8 cellular contexts compared by ENCODE assay signal in the genomic region with DNA sequence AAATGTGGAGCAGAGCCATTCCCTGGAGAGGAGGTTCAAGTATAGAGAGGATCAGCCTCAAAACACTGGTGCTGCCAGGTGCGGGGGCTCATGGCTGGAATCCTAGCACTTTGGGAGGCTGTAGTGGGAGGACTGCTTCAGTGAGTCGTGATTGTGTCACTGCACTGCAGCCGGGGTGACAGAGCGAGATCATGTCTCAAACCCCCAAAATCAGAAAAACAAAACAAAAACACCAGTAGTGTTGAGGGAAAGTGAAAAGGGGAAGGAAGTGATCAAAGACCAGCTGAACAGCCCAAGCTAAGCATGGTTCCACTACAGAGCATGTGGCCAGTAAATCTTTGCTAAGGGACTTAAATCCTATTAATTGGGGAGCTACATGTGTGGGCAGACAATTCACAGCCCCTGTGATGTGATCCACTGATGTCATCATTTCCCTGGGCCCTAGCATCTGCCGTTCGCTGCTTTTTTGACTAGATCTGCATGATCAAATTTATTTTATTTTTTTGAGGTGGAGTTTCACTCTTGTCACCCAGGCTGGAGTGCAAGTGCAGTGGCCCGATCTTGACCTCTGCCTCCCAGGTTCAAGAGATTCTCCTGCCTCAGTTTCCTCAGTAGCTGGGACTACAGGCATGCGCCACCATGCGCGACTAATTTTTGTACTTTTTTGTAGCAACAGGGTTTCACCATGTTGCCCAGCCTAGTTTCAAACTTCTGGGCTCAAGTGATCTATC. TPM values are rescaled to one million over a fixed set of nuclear protein-coding genes. Genes with fewer than 3 reads are reported as not detected.
DNase-seq lines count a peak whose midpoint lies in the region; ATAC-seq and TF ChIP-seq lines count a peak whose summit lies in the region.

No MANE protein-coding gene starts in this region.

- no peak overlapping the region for H3K4me3 Mint-ChIP-seq in endothelial cell (ENCODE audit: unreplicated experiment)
- H3K4me3 Mint-ChIP-seq in Calu3 (ENCODE audit: low read depth, unreplicated experiment): no peak overlapping the region

- intact Hi-C loops in Calu3 (cut with micrococcal nuclease; ENCODE audit: unreplicated experiment): loop anchor here (10.0 kb wide), 1 partner anchor 167 kb away; the partner anchor contains the start of gene CAMLG

- H3K27me3 Mint-ChIP-seq in endothelial cell (ENCODE audit: unreplicated experiment) (peaks cover 2% of the 10 kb centered on the region), Calu3 (ENCODE audit: unreplicated experiment) (no peaks in the 10 kb centered on the region)

- BruUV-seq in Calu3 (replicated peaks; lab: Mats Ljungman, UMichigan): no TSS peak

- peak overlapping the region; percentile 15; the same call in 1 of the 2 replicates for H3K4me3 ChIP-seq in GM06990 (replicated peaks; ENCODE audit: low read depth, low read length)

- DNase-seq in GM06990 (ENCODE audit: extremely low read depth, insufficient read length) (peak; percentile 70), NOMO-1 treated with DMSO at 0.1 percent for 48 hours (lab: John Stamatoyannopoulos, UW; ENCODE audit: unreplicated experiment) (peak; percentile 64), endothelial cell (ENCODE audit: low spot score) (no peak), DMS153 treated with DMSO at 0.1 percent for 48 hours (lab: John Stamatoyannopoulos, UW; ENCODE audit: unreplicated experiment) (no peak), Calu3 (no peak)
- DNase-seq in activated effector memory CD4-positive, alpha-beta T cell treated with anti-CD3 and anti-CD28 coated beads, Interleukin-2, amount 50 U/mL, for 16 hours: no peak

- no peaks in the 10 kb centered on the region for H3K27me3 ChIP-seq in GM06990 (replicated peaks; ENCODE audit: control insufficient read depth, insufficient read depth, low read length)

- TF ChIP-seq CTCF in GM06990 (IDR thresholded peaks at IDR 0.05; ENCODE audit: insufficient read depth, low read length, poor library complexity, severe bottlenecking) (no peak), endothelial cell (IDR thresholded peaks at IDR 0.05; ENCODE audit: unreplicated experiment) (no peak), Calu3 (IDR thresholded peaks at IDR 0.05; ENCODE audit: unreplicated experiment) (no peak)

- H3K36me3 Mint-ChIP-seq in endothelial cell (ENCODE audit: low read depth, unreplicated experiment) (no peaks in the 10 kb centered on the region), Calu3 (ENCODE audit: insufficient read depth, unreplicated experiment) (peaks cover 24% of the 10 kb centered on the region)

- H3K27ac Mint-ChIP-seq in endothelial cell (ENCODE audit: unreplicated experiment): peak overlapping the region; percentile 61
- H3K27ac Mint-ChIP-seq in Calu3 (ENCODE audit: unreplicated experiment): no peak overlapping the region

- CTCF ChIA-PET in Calu3 (lab: Charles Lee): no interaction called here

- peak; percentile 34 for ATAC-seq in GM21786 (IDR thresholded peaks at IDR 0.05; ENCODE audit: unreplicated experiment)
- ATAC-seq in esophagus mucosa: no peak

- H3K4me1 Mint-ChIP-seq in endothelial cell (ENCODE audit: unreplicated experiment) (peaks cover 3% of the 10 kb centered on the region), Calu3 (ENCODE audit: low read depth, unreplicated experiment) (no peaks in the 10 kb centered on the region)

- H3K9me3 Mint-ChIP-seq in endothelial cell (ENCODE audit: unreplicated experiment): no peaks in the 10 kb centered on the region
- no peaks in the 10 kb centered on the region for H3K9me3 Mint-ChIP-seq in Calu3 (ENCODE audit: low read depth, unreplicated experiment)

- no peaks in the 10 kb centered on the region; the same call in 1 of the 2 replicates for H3K36me3 ChIP-seq in GM06990 (ENCODE audit: control insufficient read depth, insufficient read depth, low read length)

RNA-seq across cellular contexts. Expression of gene PCBD2, which starts 2.7 kb away (rescaled TPM):
- total RNA-seq in endothelial cell (ENCODE audit: unreplicated experiment): 7.7 TPM
- total RNA-seq in esophagus mucosa: 16.1 TPM
- total RNA-seq in Calu3 (2022): 18.1 and 18.8 TPM in 2 replicates

RNA-seq across cellular contexts. Expression of gene TXNDC15, which starts 28.1 kb away (rescaled TPM):
- total RNA-seq in endothelial cell (ENCODE audit: unreplicated experiment): 40.5 TPM
- total RNA-seq in esophagus mucosa: 16.7 TPM
- 33.8 and 34.2 TPM in 2 replicates for total RNA-seq in Calu3 (2022)

RNA-seq across cellular contexts. Expression of gene C5orf24, which starts 56.5 kb away (rescaled TPM):
- total RNA-seq in endothelial cell (ENCODE audit: unreplicated experiment) (43.5 TPM), esophagus mucosa (21.0 TPM), Calu3 (2022) (59.6 and 63.4 TPM in 2 replicates)

Comparison
In these comparisons a context has a peak if more than half of its experiments do, and no peak if none do; other contexts are left out.
1. DNase-seq: peak in GM06990 (single experiment) and NOMO-1 treated with DMSO at 0.1 percent for 48 hours (single experiment); none in endothelial cell (single experiment), activated effector memory CD4-positive, alpha-beta T cell treated with anti-CD3 and anti-CD28 coated beads, Interleukin-2, amount 50 U/mL, for 16 hours (single experiment), DMS153 treated with DMSO at 0.1 percent for 48 hours (single experiment) and Calu3 (single experiment).